ENCODE assay signal across 10 cellular contexts in genomic region chr6:30321692-30322388, GRCh38. TPM values are rescaled to one million over a fixed set of nuclear protein-coding genes. Genes with fewer than 3 reads are reported as not detected.
DNase-seq lines count a peak whose midpoint lies in the region; ATAC-seq and TF ChIP-seq lines count a peak whose summit lies in the region.
"Had no signal": no experiment of that assay in that cellular context is flagged by ENCODE, and none has a peak within 500 bp of the region (broad histone marks: within the 10 kb centered on the region; RNA-seq: fewer than 3 reads in every experiment).

No MANE protein-coding gene starts in this region.

- DNase-seq in ELR (ENCODE audit: low read depth) (peak; percentile 24), NCI-H226 (peak; percentile 31), chondrocyte (ENCODE audit: low spot score) (no peak), nephron progenitor cell (no peak), NCI-H2107 treated with DMSO at 0.1 percent for 48 hours (lab: John Stamatoyannopoulos, UW; ENCODE audit: unreplicated experiment) (no peak), NCI-H1048 (lab: John Stamatoyannopoulos, UW) (no peak), SHP77 treated with DMSO at 0.1 percent for 48 hours (lab: John Stamatoyannopoulos, UW) (no peak)
- DNase-seq: NCI-H1694, SK-N-SH had no signal

- no peak for TF ChIP-seq CTCF in chondrocyte (IDR thresholded peaks at IDR 0.05)
- no peak for TF ChIP-seq CTCF in nephron progenitor cell (IDR thresholded peaks at IDR 0.05)

- H3K27me3 Mint-ChIP-seq in chondrocyte (ENCODE audit: low read depth) (no peaks in the 10 kb centered on the region), nephron progenitor cell (ENCODE audit: low read depth, poor library complexity) (peaks cover 2% of the 10 kb centered on the region)

- ATAC-seq in GM19452 (IDR thresholded peaks at IDR 0.05; ENCODE audit: unreplicated experiment): no peak

- no peaks in the 10 kb centered on the region for H3K36me3 Mint-ChIP-seq in chondrocyte (ENCODE audit: low read depth)
- H3K36me3 Mint-ChIP-seq in nephron progenitor cell (ENCODE audit: low read depth): peaks cover 60% of the 10 kb centered on the region

- H3K4me3 Mint-ChIP-seq in chondrocyte (ENCODE audit: unreplicated experiment): no peak overlapping the region
- no peak overlapping the region for H3K4me3 Mint-ChIP-seq in nephron progenitor cell

- H3K9me3 Mint-ChIP-seq in chondrocyte (ENCODE audit: low read depth): no peaks in the 10 kb centered on the region
- peaks cover 5% of the 10 kb centered on the region for H3K9me3 Mint-ChIP-seq in nephron progenitor cell

- H3K27ac Mint-ChIP-seq in chondrocyte (ENCODE audit: unreplicated experiment) (peak overlapping the region; percentile 94), nephron progenitor cell (peak overlapping the region; percentile 28)

- H3K4me1 Mint-ChIP-seq in chondrocyte (ENCODE audit: low read depth) (peaks cover 66% of the 10 kb centered on the region), nephron progenitor cell (peaks cover 38% of the 10 kb centered on the region)

RNA-seq across cellular contexts. Expression of gene TRIM39, which starts 4.9 kb away (rescaled TPM):
- total RNA-seq in chondrocyte: 12.5 to 14.8 TPM (median 13.7 TPM) in 3 replicates

RNA-seq across cellular contexts. Expression of gene RPP21, which starts 23.1 kb away (rescaled TPM):
- total RNA-seq in chondrocyte: 38.4 to 41.8 TPM (median 39.7 TPM) in 3 replicates

Comparison
In these comparisons a context has a peak if more than half of its experiments do, and no peak if none do; other contexts are left out.
1. DNase-seq: peak in ELR (single experiment) and NCI-H226 (single experiment); none in chondrocyte (single experiment), nephron progenitor cell (single experiment), NCI-H2107 treated with DMSO at 0.1 percent for 48 hours (single experiment), NCI-H1048 (single experiment) and SHP77 treated with DMSO at 0.1 percent for 48 hours (single experiment).